In genomic region chr14:51507556-51508511, GRCh38 we compare ENCODE assay signal across 9 cellular contexts.
DNase-seq lines count a peak whose midpoint lies in the region; ATAC-seq and TF ChIP-seq lines count a peak whose summit lies in the region.
"Had no signal": no experiment of that assay in that cellular context is flagged by ENCODE, and none has a peak within 500 bp of the region (broad histone marks: within the 10 kb centered on the region; RNA-seq: fewer than 3 reads in every experiment).

No MANE protein-coding gene starts in this region.

- H3K9me3 ChIP-seq in thoracic aorta, result no peaks in the 10 kb centered on the region
- H3K9me3 ChIP-seq: neutrophil had no signal

- intact Hi-C loops in left colon (cut with DNase I, micrococcal nuclease), result no loop called here

- DNase-seq in NCI-H1092 (lab: John Stamatoyannopoulos, UW) (peak; percentile 76), astrocyte of the spinal cord (ENCODE audit: low read depth, low spot score) (peak; percentile 84), left colon (peak; percentile 36 to 61), thoracic aorta (ENCODE audit: low spot score) (peak; percentile 25), NAMALWA (ENCODE audit: low spot score) (no peak)
- DNase-seq in activated CD4-positive, CD25-positive, alpha-beta regulatory T cell (lab: John Stamatoyannopoulos, UW), result no peak
- DNase-seq in activated CD4-positive, CD25-positive, alpha-beta regulatory T cell treated with anti-CD3 and anti-CD28 coated beads, Interleukin-2, amount 50 U/mL, for 72 hours, result no peak
- DNase-seq in stimulated activated CD4-positive, alpha-beta T cell treated with anti-CD3 and anti-CD28 coated beads, Interleukin-4, amount 100 ng/mL, for 24 hours, result no peak

- no peaks in the 10 kb centered on the region for H3K27me3 ChIP-seq in thoracic aorta (replicated peaks; ENCODE audit: insufficient read depth)

- in situ Hi-C loops in astrocyte of the spinal cord (cut with HindIII; ENCODE audit: low sequenced_read_pairs), result no loop called here

- H3K4me3 ChIP-seq in astrocyte of the spinal cord (ENCODE audit: low read depth, low read length), result no peak overlapping the region
- H3K4me3 ChIP-seq in thoracic aorta, result peak overlapping the region; percentile 45

- peak overlapping the region; percentile 63 to 64 for H3K27ac ChIP-seq in thoracic aorta
- H3K27ac ChIP-seq: neutrophil had no signal

- peaks cover 9 to 30% of the 10 kb centered on the region in 2 donors for H3K4me1 ChIP-seq in thoracic aorta (ENCODE audit: control insufficient read depth in 1 of 2, low read depth in 2 of 2)

- no peaks in the 10 kb centered on the region for H3K36me3 ChIP-seq in thoracic aorta
- H3K36me3 ChIP-seq: neutrophil had no signal

- TF ChIP-seq CTCF in astrocyte of the spinal cord (IDR thresholded peaks at IDR 0.05; ENCODE audit: low read depth, low read length) (no peak), thoracic aorta (IDR thresholded peaks at IDR 0.05) (no peak)

- ATAC-seq in left colon (no peak), thoracic aorta (ENCODE audit: insufficient number of reproducible peaks, low FRiP score, low read depth) (no peak)

Comparison
In these comparisons a context has a peak if more than half of its experiments do, and no peak if none do; other contexts are left out.
1. DNase-seq: peak in NCI-H1092 (single experiment), astrocyte of the spinal cord (single experiment), left colon (2 of 2) and thoracic aorta (single experiment); none in activated CD4-positive, CD25-positive, alpha-beta regulatory T cell (0 of 4), activated CD4-positive, CD25-positive, alpha-beta regulatory T cell treated with anti-CD3 and anti-CD28 coated beads, Interleukin-2, amount 50 U/mL, for 72 hours (single experiment), NAMALWA (single experiment) and stimulated activated CD4-positive, alpha-beta T cell treated with anti-CD3 and anti-CD28 coated beads, Interleukin-4, amount 100 ng/mL, for 24 hours (single experiment).